12 cellular contexts compared by ENCODE assay signal in the genomic region with DNA sequence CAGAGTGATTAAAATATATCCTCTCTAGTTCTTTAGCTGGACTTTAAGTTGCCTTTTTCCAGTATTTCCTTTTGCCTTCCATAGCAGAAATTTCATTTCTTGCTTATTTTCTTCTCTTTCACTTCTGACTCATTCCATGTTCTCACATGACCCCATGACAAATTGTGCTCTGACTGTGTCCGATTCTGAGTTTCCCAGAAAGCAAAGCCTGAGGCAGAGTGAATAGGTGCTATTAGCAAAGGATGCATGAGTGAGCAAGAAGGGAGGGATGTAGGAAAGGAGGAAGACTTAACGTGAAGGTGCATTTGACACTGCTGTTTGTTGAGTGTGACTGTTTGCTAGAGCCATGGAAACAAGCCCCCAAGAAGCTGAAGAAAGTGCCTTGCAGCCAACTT.
DNase-seq lines count a peak whose midpoint lies in the region; ATAC-seq and TF ChIP-seq lines count a peak whose summit lies in the region.
"Had no signal": no experiment of that assay in that cellular context is flagged by ENCODE, and none has a peak within 500 bp of the region (broad histone marks: within the 10 kb centered on the region; RNA-seq: fewer than 3 reads in every experiment).

No MANE protein-coding gene starts in this region.

- intact Hi-C loops in uterus (cut with DNase I; ENCODE audit: low total_unique reads), result no loop called here

- no peaks in the 10 kb centered on the region for H3K36me3 ChIP-seq in kidney epithelial cell (ENCODE audit: control insufficient read depth, insufficient read depth, low read length)
- H3K36me3 ChIP-seq in smooth muscle cell (ENCODE audit: low read depth), result no peaks in the 10 kb centered on the region
- H3K36me3 ChIP-seq in SJCRH30, result no peaks in the 10 kb centered on the region
- no peaks in the 10 kb centered on the region for H3K36me3 ChIP-seq in uterus
- H3K36me3 ChIP-seq: right atrium auricular region had no signal

- in situ Hi-C loops in astrocyte of the cerebellum (cut with HindIII; ENCODE audit: low sequenced_read_pairs), result no loop called here

- H3K9me3 ChIP-seq in smooth muscle cell (replicated peaks; ENCODE audit: low read depth), result no peaks in the 10 kb centered on the region
- H3K9me3 ChIP-seq in SJCRH30 (replicated peaks), result no peaks in the 10 kb centered on the region
- H3K9me3 ChIP-seq in uterus, result no peaks in the 10 kb centered on the region
- H3K9me3 ChIP-seq: right atrium auricular region had no signal

- no peaks in the 10 kb centered on the region for H4K20me1 ChIP-seq in smooth muscle cell (ENCODE audit: low read depth)

- WGBS in smooth muscle cell (ENCODE audit: low lambda C conversion rate), result 19% methylated on average over 2 of the region's 2 CpGs

- H3K4me3 ChIP-seq in astrocyte of the cerebellum (ENCODE audit: low read depth, low read length) (no peak overlapping the region), kidney epithelial cell (ENCODE audit: low read depth, low read length) (no peak overlapping the region), smooth muscle cell (peak overlapping the region; percentile 25), SJCRH30 (no peak overlapping the region), uterus (no peak overlapping the region)
- H3K4me3 ChIP-seq: right atrium auricular region had no signal

- H3K27ac ChIP-seq in smooth muscle cell (ENCODE audit: low read depth) (peak overlapping the region; percentile 96), SJCRH30 (no peak overlapping the region), uterus (no peak overlapping the region)
- H3K27ac ChIP-seq: right atrium auricular region had no signal

- TF ChIP-seq CTCF in astrocyte of the cerebellum (IDR thresholded peaks at IDR 0.05; ENCODE audit: low read depth, low read length, missing control alignments) (no peak), kidney epithelial cell (IDR thresholded peaks at IDR 0.05; ENCODE audit: insufficient read depth, low read length, poor library complexity, severe bottlenecking) (no peak), smooth muscle cell (IDR thresholded peaks at IDR 0.05; ENCODE audit: borderline replicate concordance, insufficient read depth, poor library complexity, severe bottlenecking) (no peak), uterus (IDR thresholded peaks at IDR 0.05) (no peak)

- H3K4me1 ChIP-seq in smooth muscle cell (ENCODE audit: low read depth) (peaks cover 10% of the 10 kb centered on the region), SJCRH30 (no peaks in the 10 kb centered on the region), uterus (no peaks in the 10 kb centered on the region)
- H3K4me1 ChIP-seq: right atrium auricular region had no signal

- DNase-seq in NCI-H146 treated with DMSO at 0.1 percent for 48 hours (lab: John Stamatoyannopoulos, UW; ENCODE audit: unreplicated experiment), result peak; percentile 47
- DNase-seq in astrocyte of the cerebellum (ENCODE audit: low read depth), result peak; percentile 56
- peak; percentile 53 for DNase-seq in kidney epithelial cell (ENCODE audit: low read depth)
- DNase-seq in smooth muscle cell (lab: John Stamatoyannopoulos, UW; ENCODE audit: unreplicated experiment), result no peak
- DNase-seq in SJCRH30, result no peak
- DNase-seq in uterus, result no peak
- DNase-seq: activated CD8-positive, alpha-beta memory T cell treated with anti-CD3 and anti-CD28 coated beads, Interleukin-2, amount 50 U/mL, for 48 hours; immature natural killer cell; KBM-7; NCI-H2029 had no signal

- TF ChIP-seq POLR2A in GM18505 (IDR thresholded peaks at IDR 0.05; ENCODE audit: borderline replicate concordance, extremely low read depth, insufficient read depth, insufficient read length) (no peak), uterus (IDR thresholded peaks at IDR 0.05) (no peak)

- H3K4me2 ChIP-seq in smooth muscle cell, result peak overlapping the region; percentile 83

- peak overlapping the region; percentile 75 for H2AFZ ChIP-seq in smooth muscle cell (ENCODE audit: low read depth)

- H3F3A ChIP-seq in smooth muscle cell (ENCODE audit: low read depth), result peaks cover 11% of the 10 kb centered on the region

- H3K27me3 ChIP-seq in kidney epithelial cell (ENCODE audit: control insufficient read depth, insufficient read depth, low read length) (no peaks in the 10 kb centered on the region), smooth muscle cell (ENCODE audit: low read depth) (no peaks in the 10 kb centered on the region), SJCRH30 (no peaks in the 10 kb centered on the region), uterus (no peaks in the 10 kb centered on the region)
- H3K27me3 ChIP-seq: right atrium auricular region had no signal

- H3K9ac ChIP-seq in smooth muscle cell (ENCODE audit: low read depth), result peak overlapping the region; percentile 83

- no peaks in the 10 kb centered on the region for H3K79me2 ChIP-seq in smooth muscle cell (ENCODE audit: low read depth)

- ATAC-seq in GM18505 (IDR thresholded peaks at IDR 0.05; ENCODE audit: unreplicated experiment), result no peak

Comparison
In these comparisons a context has a peak if more than half of its experiments do, and no peak if none do; other contexts are left out.
1. DNase-seq: peak in NCI-H146 treated with DMSO at 0.1 percent for 48 hours (single experiment), astrocyte of the cerebellum (single experiment) and kidney epithelial cell (single experiment); none in smooth muscle cell (single experiment), SJCRH30 (0 of 2) and uterus (0 of 2).